Comparison of ENCODE assay signal across 9 cellular contexts in the genomic region with DNA sequence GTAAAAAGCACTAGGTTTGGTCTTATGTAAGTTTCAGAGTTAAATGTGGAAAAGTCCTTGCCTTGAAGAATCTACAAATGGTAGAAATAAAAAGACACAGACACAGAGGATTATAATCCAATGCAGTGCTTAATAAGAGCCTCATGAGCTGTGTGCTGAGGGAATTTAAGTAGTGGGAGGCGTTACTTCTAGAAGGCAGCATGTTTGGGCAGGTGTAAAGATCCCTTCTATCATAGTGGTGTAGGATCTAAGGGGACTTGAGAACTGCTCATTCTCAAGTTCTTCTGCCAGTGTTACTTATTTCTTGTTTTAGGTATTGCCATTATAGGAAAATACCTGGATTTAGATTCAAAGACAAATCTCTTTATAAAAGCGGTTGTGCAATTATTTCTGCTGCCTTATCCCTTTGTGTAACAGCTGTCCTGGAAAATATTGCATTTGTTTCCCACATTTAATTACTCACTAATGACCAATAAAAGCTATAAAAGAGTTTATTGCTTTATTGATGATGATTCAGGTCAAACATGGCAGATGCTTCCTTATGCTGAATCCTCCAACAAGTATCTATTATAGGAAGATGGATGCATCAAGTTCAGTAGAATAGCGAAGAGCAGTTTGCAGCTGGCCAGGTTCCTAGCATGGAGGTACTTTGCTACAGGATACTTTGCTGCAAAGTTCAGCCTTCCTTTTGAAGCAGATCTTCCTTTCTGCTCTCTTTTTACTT.
A peak's percentile ranks its signal among the peaks of the same experiment; 100 is the strongest.
DNase-seq lines count a peak whose midpoint lies in the region; ATAC-seq and TF ChIP-seq lines count a peak whose summit lies in the region.
"Had no signal": no experiment of that assay in that cellular context is flagged by ENCODE, and none has a peak within 500 bp of the region (broad histone marks: within the 10 kb centered on the region; RNA-seq: fewer than 3 reads in every experiment).

No MANE protein-coding gene starts in this region.

- H3K79me1 ChIP-seq in IMR-90 (ENCODE audit: low read depth in 1 of 2, low read length in 2 of 2): no peaks in the 10 kb centered on the region

- in situ Hi-C loops in IMR-90 (cut with MboI; ENCODE audit: low sequenced_read_pairs) (no loop called here), transverse colon (cut with MboI; ENCODE audit: low pct_ligation_motif_present in 1 of 4, low pct_unique_long_range_greater_than_20kb in 1 of 4, low sequenced_read_pairs in 3 of 4) (no loop called here)

- no peak overlapping the region for H4K5ac ChIP-seq in IMR-90 (ENCODE audit: low read depth, low read length)

- no peak for TF ChIP-seq EP300 in transverse colon (IDR thresholded peaks at IDR 0.05; ENCODE audit: low read depth)

- dilution Hi-C loops in IMR-90 (cut with HindIII; ENCODE audit: low sequenced_read_pairs, unreplicated experiment): no loop called here

- no peak overlapping the region for H3K4ac ChIP-seq in IMR-90 (ENCODE audit: low read depth, low read length)

- BruUV-seq in IMR-90 (replicated peaks; lab: Mats Ljungman, UMichigan): no TSS peak

- H3K56ac ChIP-seq in IMR-90 (ENCODE audit: extremely low read depth, insufficient read depth, low read length): no peak overlapping the region

- H3K9me3 ChIP-seq in IMR-90 (ENCODE audit: control insufficient read depth, insufficient read depth, low read length) (no peaks in the 10 kb centered on the region; the same call in 1 of the 2 replicates), Peyer's patch (no peaks in the 10 kb centered on the region), hepatocyte (ENCODE audit: low read depth) (no peaks in the 10 kb centered on the region), transverse colon (no peaks in the 10 kb centered on the region)

- no peak overlapping the region for H2AK5ac ChIP-seq in IMR-90 (ENCODE audit: low read depth, low read length)

- ATAC-seq in IMR-90 (ENCODE audit: low read depth): no peak

- peaks cover 5% of the 10 kb centered on the region; the same call in 1 of the 2 replicates for H3K9me1 ChIP-seq in IMR-90 (ENCODE audit: insufficient read depth, low read length)

- no peak overlapping the region for H2AK9ac ChIP-seq in IMR-90 (replicated peaks; ENCODE audit: low read depth, low read length, poor library complexity)

- no peaks in the 10 kb centered on the region for H3K36me3 ChIP-seq in IMR-90 (ENCODE audit: control insufficient read depth, insufficient read depth, low read length)
- no peaks in the 10 kb centered on the region for H3K36me3 ChIP-seq in Peyer's patch
- H3K36me3 ChIP-seq in hepatocyte (replicated peaks; ENCODE audit: insufficient read depth, low read depth): no peaks in the 10 kb centered on the region
- H3K36me3 ChIP-seq in transverse colon: no peaks in the 10 kb centered on the region

- POLR2A ChIA-PET in IMR-90 (lab: Charles Lee; ENCODE audit: unreplicated experiment): no interaction called here

- no peak overlapping the region for H3K14ac ChIP-seq in IMR-90 (replicated peaks; ENCODE audit: low read depth, low read length)

- H2AFZ ChIP-seq in IMR-90 (replicated peaks; ENCODE audit: low read length, poor library complexity) (no peak overlapping the region), hepatocyte (no peak overlapping the region)

- H3K4me1 ChIP-seq in IMR-90 (ENCODE audit: control insufficient read depth, insufficient read depth, low read length) (peaks cover 5% of the 10 kb centered on the region), Peyer's patch (no peaks in the 10 kb centered on the region), hepatocyte (ENCODE audit: insufficient read depth) (no peaks in the 10 kb centered on the region), transverse colon (peaks cover 0 to 10% (median 2%) of the 10 kb centered on the region in 4 donors)

- no peak overlapping the region for H4K91ac ChIP-seq in IMR-90 (ENCODE audit: insufficient read depth, low read depth, low read length)

- H3K9ac ChIP-seq in IMR-90 (ENCODE audit: low read depth, low read length): no peak overlapping the region

- TF ChIP-seq POLR2A in IMR-90 (IDR thresholded peaks at IDR 0.05; ENCODE audit: low read depth, low read length) (no peak), Peyer's patch (IDR thresholded peaks at IDR 0.05) (no peak), transverse colon (IDR thresholded peaks at IDR 0.05) (no peak)

- H2BK20ac ChIP-seq in IMR-90 (ENCODE audit: low read depth, low read length): 0 out of 2 replicates have a peak overlapping the region, but pooled peaks have one; percentile 39

- WGBS in IMR-90 (ENCODE audit: extremely low coverage in 2 of 2, insufficient read length in 1 of 2), 2 experiments: no CpG with 5 or more reads among the region's 3 CpGs
- 92% methylated on average over 3 of the region's 3 CpGs for WGBS in hepatocyte (ENCODE audit: low lambda C conversion rate, missing lambda C conversion rate)
- WGBS in transverse colon (ENCODE audit: low coverage in 1 of 2), 2 donors: 73 to 74% methylated on average over 2 to 3 of the region's 3 CpGs

- no peak overlapping the region for H2BK120ac ChIP-seq in IMR-90 (ENCODE audit: low read depth, low read length)

- H3K27ac ChIP-seq in IMR-90 (ENCODE audit: insufficient read depth, low read length) (no peak overlapping the region), Peyer's patch (peak overlapping the region in 3 of 4 donors; percentile 1 to 78 (median 71)), hepatocyte (peak overlapping the region; percentile 52), transverse colon (peak overlapping the region; percentile 55 to 78 (median 74))

- no peak overlapping the region for H4K8ac ChIP-seq in IMR-90 (ENCODE audit: low read depth in 2 of 2, low read length in 2 of 2)

- no peak for TF ChIP-seq RAD21 in IMR-90 (IDR thresholded peaks at IDR 0.05; ENCODE audit: low read length)

- H3K18ac ChIP-seq in IMR-90 (ENCODE audit: low read depth, low read length): no peak overlapping the region

- CTCF ChIA-PET in IMR-90 (lab: Yijun Ruan, JAX): no interaction called here

- no peak overlapping the region for H3K23ac ChIP-seq in IMR-90 (ENCODE audit: low read depth, low read length)

- no peak overlapping the region for H2BK5ac ChIP-seq in IMR-90 (ENCODE audit: low read depth, low read length, poor library complexity, severe bottlenecking)

- H3K4me3 ChIP-seq in IMR-90 (ENCODE audit: insufficient read depth, low read depth, low read length): no peak overlapping the region
- no peak overlapping the region for H3K4me3 ChIP-seq in Peyer's patch
- no peak overlapping the region for H3K4me3 ChIP-seq in hepatocyte
- H3K4me3 ChIP-seq in transverse colon: no peak overlapping the region

- H3K79me2 ChIP-seq in hepatocyte: no peaks in the 10 kb centered on the region

- H4K20me1 ChIP-seq in IMR-90 (ENCODE audit: insufficient read depth, low read length) (no peaks in the 10 kb centered on the region), hepatocyte (ENCODE audit: insufficient read depth, poor library complexity, severe bottlenecking) (no peaks in the 10 kb centered on the region)

- no peaks in the 10 kb centered on the region for H3K27me3 ChIP-seq in IMR-90 (ENCODE audit: control insufficient read depth, insufficient read depth, low read length)
- H3K27me3 ChIP-seq in Peyer's patch: no peaks in the 10 kb centered on the region
- no peaks in the 10 kb centered on the region for H3K27me3 ChIP-seq in hepatocyte
- H3K27me3 ChIP-seq in transverse colon: no peaks in the 10 kb centered on the region

- DNase-seq in IMR-90 (no peak), Peyer's patch (no peak), hepatocyte (ENCODE audit: low spot score) (no peak), transverse colon (no peak), COLO829 (ENCODE audit: low spot score) (no peak), amniotic stem cell (lab: John Stamatoyannopoulos, UW) (no peak)
- DNase-seq: CD8-positive, alpha-beta memory T cell; HCEC 1CT; HFFc6 had no signal

- intact Hi-C loops in IMR-90 (cut with micrococcal nuclease): loop anchor here (5.0 kb wide), 1 partner anchor 198 kb away; no protein-coding TSS in a partner anchor
- intact Hi-C loops in transverse colon (cut with DNase I; ENCODE audit: low total_unique reads): no loop called here

- no peak overlapping the region for H3K4me2 ChIP-seq in IMR-90 (ENCODE audit: low read depth, low read length)
- no peak overlapping the region for H3K4me2 ChIP-seq in hepatocyte

- H3K9me2 ChIP-seq in hepatocyte (replicated peaks; ENCODE audit: insufficient read depth): no peaks in the 10 kb centered on the region

- no peak for TF ChIP-seq CTCF in IMR-90 (conservative IDR thresholded peaks at IDR 0.05; ENCODE audit: low read depth, low read length)
- TF ChIP-seq CTCF in Peyer's patch (IDR thresholded peaks at IDR 0.05): no peak
- TF ChIP-seq CTCF in hepatocyte (IDR thresholded peaks at IDR 0.05; ENCODE audit: poor library complexity): no peak
- no peak for TF ChIP-seq CTCF in transverse colon (IDR thresholded peaks at IDR 0.05)

- H2BK15ac ChIP-seq in IMR-90 (ENCODE audit: low read depth, low read length): no peak overlapping the region

TF ChIP-seq in IMR-90, 13 proteins besides CTCF, POLR2A, EP300 and RAD21:
- TF ChIP-seq, protein P1, sequence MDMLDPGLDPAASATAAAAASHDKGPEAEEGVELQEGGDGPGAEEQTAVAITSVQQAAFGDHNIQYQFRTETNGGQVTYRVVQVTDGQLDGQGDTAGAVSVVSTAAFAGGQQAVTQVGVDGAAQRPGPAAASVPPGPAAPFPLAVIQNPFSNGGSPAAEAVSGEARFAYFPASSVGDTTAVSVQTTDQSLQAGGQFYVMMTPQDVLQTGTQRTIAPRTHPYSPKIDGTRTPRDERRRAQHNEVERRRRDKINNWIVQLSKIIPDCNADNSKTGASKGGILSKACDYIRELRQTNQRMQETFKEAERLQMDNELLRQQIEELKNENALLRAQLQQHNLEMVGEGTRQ (IDR thresholded peaks at IDR 0.05; ENCODE audit: low read depth, low read length): no peak
- TF ChIP-seq BHLHE40 (IDR thresholded peaks at IDR 0.05; ENCODE audit: low read depth, low read length) (no peak), CHD1 (IDR thresholded peaks at IDR 0.05; ENCODE audit: low read depth, low read length) (no peak), FOS (IDR thresholded peaks at IDR 0.05; ENCODE audit: low read depth, low read length) (no peak), NFE2L2 (IDR thresholded peaks at IDR 0.05; ENCODE audit: low read depth, low read length) (no peak), MAFK (IDR thresholded peaks at IDR 0.05; ENCODE audit: low read depth, low read length) (no peak), RCOR1 (IDR thresholded peaks at IDR 0.05; ENCODE audit: insufficient replicate concordance, low read length) (no peak), MXI1 (IDR thresholded peaks at IDR 0.05; ENCODE audit: borderline replicate concordance, low read depth, low read length) (no peak)
- TF ChIP-seq, protein P2, sequence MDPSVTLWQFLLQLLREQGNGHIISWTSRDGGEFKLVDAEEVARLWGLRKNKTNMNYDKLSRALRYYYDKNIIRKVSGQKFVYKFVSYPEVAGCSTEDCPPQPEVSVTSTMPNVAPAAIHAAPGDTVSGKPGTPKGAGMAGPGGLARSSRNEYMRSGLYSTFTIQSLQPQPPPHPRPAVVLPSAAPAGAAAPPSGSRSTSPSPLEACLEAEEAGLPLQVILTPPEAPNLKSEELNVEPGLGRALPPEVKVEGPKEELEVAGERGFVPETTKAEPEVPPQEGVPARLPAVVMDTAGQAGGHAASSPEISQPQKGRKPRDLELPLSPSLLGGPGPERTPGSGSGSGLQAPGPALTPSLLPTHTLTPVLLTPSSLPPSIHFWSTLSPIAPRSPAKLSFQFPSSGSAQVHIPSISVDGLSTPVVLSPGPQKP (IDR thresholded peaks at IDR 0.05; ENCODE audit: borderline replicate concordance, low read depth, low read length): no peak
